ENCODE assay signal across 8 cellular contexts in genomic region chr11:119106564-119107537, GRCh38. TPM values are rescaled to one million over a fixed set of nuclear protein-coding genes. Genes with fewer than 3 reads are reported as not detected.
DNase-seq lines count a peak whose midpoint lies in the region; ATAC-seq and TF ChIP-seq lines count a peak whose summit lies in the region.

Gene C2CD2L (plus strand): TSS chr11:119107344. CDS start chr11:119107742, 398 bp downstream.

- H3K27ac Mint-ChIP-seq in T-helper 2 cell treated with Interferon-gamma antibody and Interleukin-4, amounts not matched to agents 5 μg/mL and 100 μg/mL, for 36 hours = peak within 1 kb of the TSS; percentile 91

- H3K9me3 ChIP-seq in ascending aorta = no peaks in the 10 kb centered on the region
- H3K9me3 ChIP-seq in aorta (ENCODE audit: control insufficient read depth, low read length) = no peaks in the 10 kb centered on the region

- H3K4me3 Mint-ChIP-seq in T-helper 2 cell treated with Interferon-gamma antibody and Interleukin-4, amounts not matched to agents 5 μg/mL and 100 μg/mL, for 36 hours = peak within 1 kb of the TSS; percentile 95

- TF ChIP-seq CTCF in ascending aorta (IDR thresholded peaks at IDR 0.05) = no peak

- WGBS in aorta, 2 donors = 0 to 1% methylated on average over 42 to 49 of the region's 49 CpGs

- intact Hi-C loops in ascending aorta (cut with DNase I) = loop anchor here (1.0 to 10.0 kb wide), 4 partner anchors 14 to 672 kb away; partner anchors contain the start of genes CBL, HINFP, KMT2A and NLRX1
- intact Hi-C loops in aorta (cut with DNase I) = no loop called here

- peaks cover 26% of the 10 kb centered on the region for H3K36me3 Mint-ChIP-seq in T-helper 2 cell treated with Interferon-gamma antibody and Interleukin-4, amounts not matched to agents 5 μg/mL and 100 μg/mL, for 36 hours (ENCODE audit: low read depth)

- H3K4me1 ChIP-seq in ascending aorta (peaks cover 9 to 25% of the 10 kb centered on the region in 2 donors), aorta (ENCODE audit: control insufficient read depth in 1 of 2, insufficient read depth in 2 of 2, low read length in 2 of 2) (peaks cover 0 to 2% of the 10 kb centered on the region in 2 donors)

- TF ChIP-seq POLR2A in GM15510 (IDR thresholded peaks at IDR 0.05; ENCODE audit: borderline replicate concordance, extremely low read depth, insufficient read length) = peak; percentile 76

- H3K27ac ChIP-seq in ascending aorta = peak within 1 kb of the TSS; percentile 82 to 84
- H3K27ac ChIP-seq in aorta (ENCODE audit: low read depth in 1 of 2, low read length in 2 of 2) = peak within 1 kb of the TSS in 1 of 2 donors; percentile 62

- peak; percentile 68 to 76 for DNase-seq in NCI-H1930 (lab: John Stamatoyannopoulos, UW)
- peak; percentile 90 for DNase-seq in T-helper 2 cell treated with Interferon-gamma antibody and Interleukin-4, amounts not matched to agents 5 μg/mL and 100 μg/mL, for 36 hours (ENCODE audit: low spot score)
- peak; percentile 83 to 96 for DNase-seq in ascending aorta (ENCODE audit: low spot score in 2 of 2)
- peak; percentile 94 for DNase-seq in hepatic stellate cell (ENCODE audit: low spot score)
- DNase-seq in renal cortical epithelial cell (ENCODE audit: low read depth) = peak; percentile 76
- DNase-seq in aorta = peak; percentile 95 to 96

- ATAC-seq in HG02938 (IDR thresholded peaks at IDR 0.05; ENCODE audit: unreplicated experiment) (peak; percentile 63), aorta (ENCODE audit: low FRiP score) (peak; percentile 95)

- H3K4me3 ChIP-seq in ascending aorta (peak within 1 kb of the TSS; percentile 74 to 95), aorta (ENCODE audit: low read length in 2 of 2) (peak within 1 kb of the TSS; percentile 84 to 95)

- peaks cover 37% of the 10 kb centered on the region for H3K4me1 Mint-ChIP-seq in T-helper 2 cell treated with Interferon-gamma antibody and Interleukin-4, amounts not matched to agents 5 μg/mL and 100 μg/mL, for 36 hours (ENCODE audit: low read depth)

- H3K36me3 ChIP-seq in ascending aorta (peaks cover 5 to 12% of the 10 kb centered on the region in 2 donors), aorta (ENCODE audit: control insufficient read depth in 1 of 2, insufficient read depth in 2 of 2, low read length in 1 of 2) (peaks cover 0 to 4% of the 10 kb centered on the region in 2 donors)

- no peaks in the 10 kb centered on the region for H3K9me3 Mint-ChIP-seq in T-helper 2 cell treated with Interferon-gamma antibody and Interleukin-4, amounts not matched to agents 5 μg/mL and 100 μg/mL, for 36 hours

- H3K27me3 Mint-ChIP-seq in T-helper 2 cell treated with Interferon-gamma antibody and Interleukin-4, amounts not matched to agents 5 μg/mL and 100 μg/mL, for 36 hours (ENCODE audit: low read depth) = no peaks in the 10 kb centered on the region

- H3K27me3 ChIP-seq in ascending aorta (no peaks in the 10 kb centered on the region), aorta (ENCODE audit: control insufficient read depth in 1 of 2, insufficient read depth in 2 of 2, low read length in 1 of 2) (no peaks in the 10 kb centered on the region)

RNA-seq across cellular contexts. Expression of gene C2CD2L, which starts in this region (rescaled TPM):
- total RNA-seq in ascending aorta (16.7 TPM), renal cortical epithelial cell (3.3 and 4.1 TPM in 2 replicates), aorta (10 to 100 TPM in 1 of 2 donors, 1 to 10 TPM in 1; 9.5 to 10.1 TPM)
- 10 to 100 TPM in 1 of 2 donors, 1 to 10 TPM in 1; 6.6 to 10.3 TPM for polyA plus RNA-seq in aorta
